ENCODE assay signal across 1 cellular context in the genomic region with DNA sequence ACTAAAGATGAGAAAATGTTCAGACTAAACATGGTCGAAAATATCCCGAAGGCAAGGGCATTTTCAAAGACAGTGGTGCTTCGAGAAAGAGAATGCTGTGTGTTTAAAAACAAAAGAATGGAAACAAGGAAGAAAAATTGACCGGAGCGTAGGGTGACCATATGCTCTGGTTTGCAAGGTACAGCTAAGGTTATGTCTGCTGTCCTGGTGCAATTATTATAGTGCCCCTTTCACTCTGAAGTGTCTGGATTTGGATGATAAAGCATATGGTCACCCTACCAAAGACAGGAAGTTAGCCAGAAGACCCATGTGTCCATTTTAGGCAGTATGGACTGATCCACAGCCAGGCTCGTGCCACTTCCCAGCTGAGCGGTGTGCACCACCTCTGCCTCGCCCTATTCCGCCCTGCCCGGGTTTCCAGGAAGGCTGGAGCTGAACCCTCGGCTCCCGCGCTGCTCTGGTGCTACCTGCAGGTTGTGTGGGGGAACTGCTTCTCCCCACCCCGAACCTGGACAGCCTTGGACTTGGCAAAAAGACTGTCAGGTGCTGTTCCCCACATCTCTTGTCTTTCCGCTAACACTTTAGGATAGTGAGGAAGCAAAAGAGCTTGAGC.
TF ChIP-seq lines count a peak whose summit lies in the region.

No MANE protein-coding gene starts in this region.

TF ChIP-seq in IMR-90, 13 proteins besides CTCF, POLR2A, EP300 and RAD21 (continued from another document):
- TF ChIP-seq RCOR1 (IDR thresholded peaks at IDR 0.05; ENCODE audit: insufficient replicate concordance, low read length): no peak
- no peak for TF ChIP-seq RFX5 (IDR thresholded peaks at IDR 0.05; ENCODE audit: low read depth, low read length)
- TF ChIP-seq CEBPB (IDR thresholded peaks at IDR 0.05; ENCODE audit: low read depth, low read length): no peak
- TF ChIP-seq FOS (IDR thresholded peaks at IDR 0.05; ENCODE audit: low read depth, low read length): no peak
- TF ChIP-seq BHLHE40 (IDR thresholded peaks at IDR 0.05; ENCODE audit: low read depth, low read length): no peak
- no peak for TF ChIP-seq MXI1 (IDR thresholded peaks at IDR 0.05; ENCODE audit: borderline replicate concordance, low read depth, low read length)
- TF ChIP-seq, protein P1, sequence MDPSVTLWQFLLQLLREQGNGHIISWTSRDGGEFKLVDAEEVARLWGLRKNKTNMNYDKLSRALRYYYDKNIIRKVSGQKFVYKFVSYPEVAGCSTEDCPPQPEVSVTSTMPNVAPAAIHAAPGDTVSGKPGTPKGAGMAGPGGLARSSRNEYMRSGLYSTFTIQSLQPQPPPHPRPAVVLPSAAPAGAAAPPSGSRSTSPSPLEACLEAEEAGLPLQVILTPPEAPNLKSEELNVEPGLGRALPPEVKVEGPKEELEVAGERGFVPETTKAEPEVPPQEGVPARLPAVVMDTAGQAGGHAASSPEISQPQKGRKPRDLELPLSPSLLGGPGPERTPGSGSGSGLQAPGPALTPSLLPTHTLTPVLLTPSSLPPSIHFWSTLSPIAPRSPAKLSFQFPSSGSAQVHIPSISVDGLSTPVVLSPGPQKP (IDR thresholded peaks at IDR 0.05; ENCODE audit: borderline replicate concordance, low read depth, low read length): no peak
- no peak for TF ChIP-seq SMC3 (IDR thresholded peaks at IDR 0.05; ENCODE audit: low read depth, low read length)
- TF ChIP-seq, protein P2, sequence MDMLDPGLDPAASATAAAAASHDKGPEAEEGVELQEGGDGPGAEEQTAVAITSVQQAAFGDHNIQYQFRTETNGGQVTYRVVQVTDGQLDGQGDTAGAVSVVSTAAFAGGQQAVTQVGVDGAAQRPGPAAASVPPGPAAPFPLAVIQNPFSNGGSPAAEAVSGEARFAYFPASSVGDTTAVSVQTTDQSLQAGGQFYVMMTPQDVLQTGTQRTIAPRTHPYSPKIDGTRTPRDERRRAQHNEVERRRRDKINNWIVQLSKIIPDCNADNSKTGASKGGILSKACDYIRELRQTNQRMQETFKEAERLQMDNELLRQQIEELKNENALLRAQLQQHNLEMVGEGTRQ (IDR thresholded peaks at IDR 0.05; ENCODE audit: low read depth, low read length): no peak
